8 cellular contexts compared by ENCODE assay signal in the genomic region with DNA sequence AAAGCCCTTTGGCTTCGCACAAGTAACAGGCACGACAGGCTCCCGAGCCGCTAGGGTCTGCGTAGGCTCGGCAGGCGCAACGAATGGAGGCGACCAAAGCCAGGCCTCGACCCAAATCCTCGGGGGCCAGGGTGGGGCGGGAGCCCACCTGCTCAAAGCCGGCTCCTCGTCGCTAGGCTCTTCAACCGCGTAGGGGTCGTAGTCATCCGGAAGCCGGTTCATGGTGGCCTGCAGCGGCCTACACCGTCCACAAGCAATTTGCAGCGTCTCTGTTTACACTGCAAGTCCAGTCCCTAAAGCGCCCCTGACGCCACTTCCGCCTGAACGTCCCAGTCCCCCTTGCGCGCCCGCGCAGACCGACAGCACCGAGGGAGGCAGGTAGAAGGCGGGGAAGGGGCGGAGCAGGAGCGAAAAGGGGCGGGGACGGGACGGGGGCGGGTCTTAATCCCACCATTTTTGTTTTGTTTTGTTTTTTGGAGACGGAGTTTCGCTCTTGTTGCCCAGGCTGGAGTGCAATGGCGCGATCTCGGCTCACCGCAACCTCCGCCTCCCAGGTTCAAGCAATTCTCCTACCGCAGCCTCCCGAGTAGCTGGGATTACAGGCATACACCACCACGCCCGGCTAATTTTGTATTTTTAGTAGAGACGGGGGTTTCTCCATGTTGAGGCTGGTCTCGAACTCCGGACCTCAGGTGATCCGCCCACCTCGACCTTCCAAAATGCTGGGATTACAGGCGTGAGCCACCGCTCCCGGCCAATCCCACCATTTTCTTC. TPM values are rescaled to one million over a fixed set of nuclear protein-coding genes. Genes with fewer than 3 reads are reported as not detected.
DNase-seq lines count a peak whose midpoint lies in the region; ATAC-seq, FAIRE-seq and TF ChIP-seq lines count a peak whose summit lies in the region.

A gene with protein sequence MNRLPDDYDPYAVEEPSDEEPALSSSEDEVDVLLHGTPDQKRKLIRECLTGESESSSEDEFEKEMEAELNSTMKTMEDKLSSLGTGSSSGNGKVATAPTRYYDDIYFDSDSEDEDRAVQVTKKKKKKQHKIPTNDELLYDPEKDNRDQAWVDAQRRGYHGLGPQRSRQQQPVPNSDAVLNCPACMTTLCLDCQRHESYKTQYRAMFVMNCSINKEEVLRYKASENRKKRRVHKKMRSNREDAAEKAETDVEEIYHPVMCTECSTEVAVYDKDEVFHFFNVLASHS (minus strand): TSS at position 295 of the 774 bp plus-strand sequence. CDS start 73 bp downstream, at position 222.

- peak within 1 kb of the TSS; percentile 89 for H3K27ac ChIP-seq in endothelial cell of umbilical vein (ENCODE audit: insufficient read depth, low read depth, low read length)
- H3K27ac ChIP-seq in mucosa of rectum (ENCODE audit: low read depth in 2 of 2, low read length in 2 of 2) = peak within 1 kb of the TSS; percentile 92 to 96

- TF ChIP-seq CTCF in BJ (IDR thresholded peaks at IDR 0.05; ENCODE audit: insufficient read depth, low read depth, low read length) = no peak
- no peak for TF ChIP-seq CTCF in endothelial cell of umbilical vein (IDR thresholded peaks at IDR 0.05; ENCODE audit: extremely low read depth in 1 of 2, insufficient read depth in 1 of 2, low read depth in 1 of 2, low read length in 2 of 2)

- no peaks in the 10 kb centered on the region for H3K27me3 ChIP-seq in BJ (ENCODE audit: control insufficient read depth, insufficient read depth, low read length)
- no peaks in the 10 kb centered on the region for H3K27me3 ChIP-seq in endothelial cell of umbilical vein (ENCODE audit: control insufficient read depth in 2 of 2, insufficient read depth in 2 of 2, low read length in 2 of 2)
- no peaks in the 10 kb centered on the region for H3K27me3 ChIP-seq in mucosa of rectum (ENCODE audit: control insufficient read depth in 2 of 2, insufficient read depth in 2 of 2, low read length in 2 of 2)

- H3K9ac ChIP-seq in endothelial cell of umbilical vein (replicated peaks; ENCODE audit: extremely low read depth, insufficient read depth, low read length) (peak within 1 kb of the TSS; percentile 92), mucosa of rectum (ENCODE audit: low read depth in 1 of 2, low read length in 2 of 2) (peak within 1 kb of the TSS; percentile 97)

- dilution Hi-C loops in endothelial cell of umbilical vein (cut with MboI; ENCODE audit: extremely low pct_ligation_motif_present, low sequenced_read_pairs) = no loop called here

- peak within 1 kb of the TSS; percentile 96 for H3K4me2 ChIP-seq in endothelial cell of umbilical vein (ENCODE audit: insufficient read depth, low read length)

- peak within 1 kb of the TSS; percentile 99 for H3K27ac Mint-ChIP-seq in activated CD8-positive, alpha-beta T cell treated with anti-CD3 and anti-CD28 coated beads, Interleukin-2, amount 10 ng/mL, durations not matched to agents 7 days and 5 days

- peak; percentile 87 for TF ChIP-seq POLR2A in endothelial cell of umbilical vein (IDR thresholded peaks at IDR 0.05; ENCODE audit: low read depth, low read length)

- no peaks in the 10 kb centered on the region for H3K9me1 ChIP-seq in endothelial cell of umbilical vein (replicated peaks; ENCODE audit: control insufficient read depth, extremely low read depth, insufficient read depth, low read length)

- intact Hi-C loops in endothelial cell of umbilical vein (cut with micrococcal nuclease) = loop anchor here (5.0 kb wide), 3 partner anchors 77 to 1288 kb away; partner anchors contain the start of genes BRMS1L and SPTSSA

- peak within 1 kb of the TSS; percentile 100 for H3K4me3 ChIP-seq in BJ (ENCODE audit: low read depth, low read length)
- peak within 1 kb of the TSS; percentile 58 to 85 (median 80) for H3K4me3 ChIP-seq in endothelial cell of umbilical vein (replicated peaks in 1 of 3; ENCODE audit: insufficient read depth in 1 of 3, low read depth in 1 of 3, low read length in 3 of 3)
- H3K4me3 ChIP-seq in mucosa of rectum (ENCODE audit: low read length in 2 of 2) = peak within 1 kb of the TSS; percentile 91

- no peaks in the 10 kb centered on the region for H3K9me3 Mint-ChIP-seq in activated CD8-positive, alpha-beta T cell treated with anti-CD3 and anti-CD28 coated beads, Interleukin-2, amount 10 ng/mL, durations not matched to agents 7 days and 5 days (ENCODE audit: insufficient read depth)

- POLR2A ChIA-PET in BJ (lab: Charles Lee) (no interaction called here), endothelial cell of umbilical vein (lab: Charles Lee) (no interaction called here)
- POLR2A ChIA-PET in activated CD8-positive, alpha-beta T cell treated with anti-CD3 and anti-CD28 coated beads, Interleukin-2, amount 10 ng/mL, durations not matched to agents 7 days and 5 days (lab: Charles Lee) = no interaction called here

- no peaks in the 10 kb centered on the region for H3K27me3 Mint-ChIP-seq in activated CD8-positive, alpha-beta T cell treated with anti-CD3 and anti-CD28 coated beads, Interleukin-2, amount 10 ng/mL, durations not matched to agents 7 days and 5 days (ENCODE audit: low read depth)

- no TSS peak for BruUV-seq in endothelial cell of umbilical vein (replicated peaks; lab: Mats Ljungman, UMichigan)

- H3K9me3 ChIP-seq in endothelial cell of umbilical vein (replicated peaks; ENCODE audit: control insufficient read depth, insufficient read depth, low read length) (no peaks in the 10 kb centered on the region), mucosa of rectum (ENCODE audit: control insufficient read depth in 2 of 2, low read length in 2 of 2) (no peaks in the 10 kb centered on the region)

- peak; percentile 100 for ATAC-seq in GM19463 (IDR thresholded peaks at IDR 0.05; ENCODE audit: unreplicated experiment)
- peak; percentile 100 for ATAC-seq in activated CD8-positive, alpha-beta T cell treated with anti-CD3 and anti-CD28 coated beads, Interleukin-2, amount 10 ng/mL, durations not matched to agents 7 days and 5 days

- CTCF ChIA-PET in BJ (lab: Yijun Ruan, JAX) (interaction anchor here (0.6 kb wide), 1 partner anchor 33 kb away, joined by 3 read pairs; no protein-coding TSS in a partner anchor), endothelial cell of umbilical vein (lab: Charles Lee) (interaction anchor here (0.7 kb wide), 1 partner anchor 77 kb away, joined by 3 read pairs; no protein-coding TSS in a partner anchor)
- CTCF ChIA-PET in activated CD8-positive, alpha-beta T cell treated with anti-CD3 and anti-CD28 coated beads, Interleukin-2, amount 10 ng/mL, durations not matched to agents 7 days and 5 days (lab: Charles Lee) = no interaction called here

- H3K36me3 Mint-ChIP-seq in activated CD8-positive, alpha-beta T cell treated with anti-CD3 and anti-CD28 coated beads, Interleukin-2, amount 10 ng/mL, durations not matched to agents 7 days and 5 days (ENCODE audit: low read depth) = peaks cover 2% of the 10 kb centered on the region

- no peaks in the 10 kb centered on the region for H4K20me1 ChIP-seq in endothelial cell of umbilical vein (replicated peaks; ENCODE audit: control insufficient read depth, extremely low read depth, insufficient read depth, low read length)

- peaks cover 20% of the 10 kb centered on the region for H3K4me1 Mint-ChIP-seq in activated CD8-positive, alpha-beta T cell treated with anti-CD3 and anti-CD28 coated beads, Interleukin-2, amount 10 ng/mL, durations not matched to agents 7 days and 5 days (ENCODE audit: low read depth)

- H2AFZ ChIP-seq in endothelial cell of umbilical vein (ENCODE audit: low read depth, low read length) = peak within 1 kb of the TSS; percentile 95

- peaks cover 1% of the 10 kb centered on the region for H3K36me3 ChIP-seq in BJ (ENCODE audit: control insufficient read depth, insufficient read depth, low read length)
- no peaks in the 10 kb centered on the region for H3K36me3 ChIP-seq in endothelial cell of umbilical vein (ENCODE audit: control insufficient read depth in 2 of 2, extremely low read depth in 1 of 2, insufficient read depth in 2 of 2, low read length in 2 of 2)
- peaks cover 4 to 9% of the 10 kb centered on the region in 2 donors for H3K36me3 ChIP-seq in mucosa of rectum (ENCODE audit: control insufficient read depth in 2 of 2, insufficient read depth in 2 of 2, low read length in 2 of 2)

- peak; percentile 88 for FAIRE-seq in endothelial cell of umbilical vein (lab: Jason Lieb, UNC)

- H3K4me3 Mint-ChIP-seq in activated CD8-positive, alpha-beta T cell treated with anti-CD3 and anti-CD28 coated beads, Interleukin-2, amount 10 ng/mL, durations not matched to agents 7 days and 5 days = peak within 1 kb of the TSS; percentile 100

- DNase-seq in BJ (ENCODE audit: low read depth) (peak; percentile 79), HS-27A (ENCODE audit: low read depth) (peak; percentile 91), endothelial cell of umbilical vein (ENCODE audit: low read depth, low spot score) (peak; percentile 96)
- peak; percentile 97 for DNase-seq in activated CD8-positive, alpha-beta T cell treated with anti-CD3 and anti-CD28 coated beads, Interleukin-2, amount 10 ng/mL, durations not matched to agents 7 days and 5 days
- peak; percentile 85 to 89 for DNase-seq in stimulated activated CD8-positive, alpha-beta memory T cell treated with anti-CD3 and anti-CD28 coated beads, Interleukin-7, amount 100 ng/mL, for 1 hour (ENCODE audit: low read depth in 2 of 2)
- no peak for DNase-seq in NK-92 treated with Interleukin-12 subunit alpha and Interleukin-12 subunit beta, amount 100 ng/mL, for 24 hours (lab: John Stamatoyannopoulos, UW)

- H3K4me1 ChIP-seq in endothelial cell of umbilical vein (ENCODE audit: control insufficient read depth, extremely low read depth, insufficient read depth, low read length) (peaks cover 5% of the 10 kb centered on the region), mucosa of rectum (ENCODE audit: control insufficient read depth in 2 of 2, insufficient read depth in 2 of 2, low read length in 2 of 2) (peaks cover 13% of the 10 kb centered on the region in 2 donors)

- H3K79me2 ChIP-seq in endothelial cell of umbilical vein (ENCODE audit: control insufficient read depth, insufficient read depth, low read length) = peaks cover 13% of the 10 kb centered on the region

TF ChIP-seq in endothelial cell of umbilical vein, 7 proteins besides CTCF, POLR2A, EP300 and RAD21 (continues in another document):
- no peak for TF ChIP-seq GATA2 (IDR thresholded peaks at IDR 0.05; ENCODE audit: insufficient read depth, insufficient read length, low read depth, low read length)
- no peak for TF ChIP-seq MYC (IDR thresholded peaks at IDR 0.05; ENCODE audit: low read depth, low read length)

RNA-seq across cellular contexts. Expression of the gene that starts here (rescaled TPM):
- polyA plus RNA-seq in BJ (2011; rRNA removed) (26.7 and 46.7 TPM in 2 replicates), endothelial cell of umbilical vein (14.1 and 16.6 TPM in 2 replicates)
- 12.1 and 16.3 TPM in 2 replicates for polyA minus RNA-seq in BJ (2011; rRNA and poly(A)+ RNA removed)
- total RNA-seq in activated CD8-positive, alpha-beta T cell treated with anti-CD3 and anti-CD28 coated beads, Interleukin-2, amount 10 ng/mL, durations not matched to agents 7 days and 5 days = 10 to 100 TPM; 27.3 to 28.8 TPM
- total RNA-seq in endothelial cell of umbilical vein = 22.2 and 24.3 TPM in 2 replicates
- polyA plus RNA-seq in endothelial cell of umbilical vein (2011; cell fraction: cytosol; rRNA removed) = 26.6 and 26.7 TPM in 2 replicates
- polyA plus RNA-seq in endothelial cell of umbilical vein (2011; cell fraction: nucleus; rRNA removed) = 12.1 and 16.1 TPM in 2 replicates
- polyA plus RNA-seq in endothelial cell of umbilical vein (2012) = 22.4 and 31.4 TPM in 2 replicates
- polyA minus RNA-seq in endothelial cell of umbilical vein = 15.8 and 20.4 TPM in 2 replicates
- 22.3 TPM for polyA minus RNA-seq in endothelial cell of umbilical vein (2011; cell fraction: cytosol; rRNA and poly(A)+ RNA removed)
- polyA minus RNA-seq in endothelial cell of umbilical vein (2011; cell fraction: nucleus; rRNA and poly(A)+ RNA removed) = 10.0 and 10.8 TPM in 2 replicates
